In genomic region chr7:27834179-27834921, GRCh38 we compare ENCODE assay signal across 20 cellular contexts.
DNase-seq lines count a peak whose midpoint lies in the region; ATAC-seq, FAIRE-seq and TF ChIP-seq lines count a peak whose summit lies in the region.
"Had no signal": no experiment of that assay in that cellular context is flagged by ENCODE, and none has a peak within 500 bp of the region (broad histone marks: within the 10 kb centered on the region; RNA-seq: fewer than 3 reads in every experiment).

No MANE protein-coding gene starts in this region.

- H3K27ac ChIP-seq in sigmoid colon (peak overlapping the region in 3 of 4 donors; percentile 44 to 67 (median 49)), breast epithelium (no peak overlapping the region)
- H3K27ac ChIP-seq: GM23248, PC-9 had no signal

- H3K4me1 ChIP-seq in sigmoid colon (peaks cover 0 to 20% (median 18%) of the 10 kb centered on the region in 4 donors), breast epithelium (no peaks in the 10 kb centered on the region)

- H3K4me1 Mint-ChIP-seq in activated naive CD4-positive, alpha-beta T cell treated with anti-CD3 and anti-CD28 coated beads for 36 hours (ENCODE audit: low read depth), result no peaks in the 10 kb centered on the region
- H3K4me1 Mint-ChIP-seq: activated CD4-positive, alpha-beta T cell treated with anti-CD3 and anti-CD28 coated beads, Interleukin-2, amount 10 ng/mL, durations not matched to agents 7 days and 5 days; activated naive CD4-positive, alpha-beta T cell treated with anti-CD3 and anti-CD28 coated beads, Interleukin-2, amount 10 ng/mL, durations not matched to agents 7 days and 5 days had no signal

- H3K36me3 Mint-ChIP-seq in activated naive CD4-positive, alpha-beta T cell treated with anti-CD3 and anti-CD28 coated beads for 36 hours (ENCODE audit: low read depth), result peaks cover 10% of the 10 kb centered on the region

- no peaks in the 10 kb centered on the region for H3K27me3 Mint-ChIP-seq in activated naive CD4-positive, alpha-beta T cell treated with anti-CD3 and anti-CD28 coated beads for 36 hours (ENCODE audit: low read depth)
- H3K27me3 Mint-ChIP-seq: activated CD4-positive, alpha-beta T cell treated with anti-CD3 and anti-CD28 coated beads, Interleukin-2, amount 10 ng/mL, durations not matched to agents 7 days and 5 days; activated naive CD4-positive, alpha-beta T cell treated with anti-CD3 and anti-CD28 coated beads, Interleukin-2, amount 10 ng/mL, durations not matched to agents 7 days and 5 days; dendritic cell treated with granulocyte-macrophage colony-stimulating factor and Interleukin-4, amounts not matched to agents 40 ng/mL and 50 ng/mL, for 4 days had no signal

- TF ChIP-seq EP300 in sigmoid colon (IDR thresholded peaks at IDR 0.05), result peak in 1 of 4 donors; percentile 30

- no peaks in the 10 kb centered on the region for H3K9me3 ChIP-seq in sigmoid colon
- no peaks in the 10 kb centered on the region for H3K9me3 ChIP-seq in breast epithelium

- peak; percentile 1 for DNase-seq in GM03348 (ENCODE audit: low spot score)
- no peak for DNase-seq in bronchial epithelial cell (ENCODE audit: low read depth)
- peak; percentile 41 for DNase-seq in left ventricle myocardium superior
- peak; percentile 76 for DNase-seq in sigmoid colon
- no peak for DNase-seq in activated naive CD4-positive, alpha-beta T cell treated with anti-CD3 and anti-CD28 coated beads for 36 hours
- no peak for DNase-seq in RKO (ENCODE audit: low spot score)
- DNase-seq in breast epithelium (ENCODE audit: low spot score in 2 of 2), result no peak
- no peak for DNase-seq in RPMI8226
- DNase-seq: activated CD4-positive, alpha-beta T cell treated with anti-CD3 and anti-CD28 coated beads, Interleukin-2, amount 10 ng/mL, durations not matched to agents 7 days and 5 days; activated naive CD4-positive, alpha-beta T cell treated with anti-CD3 and anti-CD28 coated beads, Interleukin-2, amount 10 ng/mL, durations not matched to agents 7 days and 5 days; Calu3; GM23248; islet precursor cell; midbrain; NCI-H2029; PC-9; stimulated activated CD4-positive, alpha-beta T cell treated with anti-CD3 and anti-CD28 coated beads, Interleukin-2, amount 100 ng/mL, for 24 hours had no signal

- H3K36me3 ChIP-seq in bronchial epithelial cell (ENCODE audit: control insufficient read depth, insufficient read depth, low read length), result no peaks in the 10 kb centered on the region
- peaks cover 0 to 29% (median under 1%) of the 10 kb centered on the region in 4 donors for H3K36me3 ChIP-seq in sigmoid colon
- H3K36me3 ChIP-seq in breast epithelium, result peaks cover 7% of the 10 kb centered on the region

- WGBS in sigmoid colon, 2 donors, result 89 to 92% methylated on average over 7 of the region's 7 CpGs

- peak; percentile 91 for ATAC-seq in left ventricle myocardium superior
- ATAC-seq: esophagus mucosa had no signal

- TF ChIP-seq CTCF in bronchial epithelial cell (IDR thresholded peaks at IDR 0.05; ENCODE audit: insufficient read depth, low read length, severe bottlenecking) (no peak), sigmoid colon (IDR thresholded peaks at IDR 0.05) (no peak), breast epithelium (IDR thresholded peaks at IDR 0.05) (no peak)

- TF ChIP-seq POLR2A in sigmoid colon (IDR thresholded peaks at IDR 0.05) (no peak), breast epithelium (IDR thresholded peaks at IDR 0.05) (no peak)

- intact Hi-C loops in left ventricle myocardium superior (cut with micrococcal nuclease), result no loop called here
- intact Hi-C loops in sigmoid colon (cut with DNase I), result no loop called here
- intact Hi-C loops in activated naive CD4-positive, alpha-beta T cell treated with anti-CD3 and anti-CD28 coated beads for 36 hours (cut with micrococcal nuclease), result no loop called here
- intact Hi-C loops in breast epithelium (cut with DNase I; ENCODE audit: low total_unique reads), result no loop called here

- CTCF ChIA-PET in activated naive CD4-positive, alpha-beta T cell treated with anti-CD3 and anti-CD28 coated beads for 36 hours (lab: Charles Lee), result no interaction called here

- no peak overlapping the region for H3K4me3 ChIP-seq in bronchial epithelial cell (ENCODE audit: low read depth, low read length)
- H3K4me3 ChIP-seq in sigmoid colon, result no peak overlapping the region
- no peak overlapping the region for H3K4me3 ChIP-seq in breast epithelium
- H3K4me3 ChIP-seq: GM23248, PC-9 had no signal

- H3K4me3 Mint-ChIP-seq in activated naive CD4-positive, alpha-beta T cell treated with anti-CD3 and anti-CD28 coated beads for 36 hours, result no peak overlapping the region
- H3K4me3 Mint-ChIP-seq: activated CD4-positive, alpha-beta T cell treated with anti-CD3 and anti-CD28 coated beads, Interleukin-2, amount 10 ng/mL, durations not matched to agents 7 days and 5 days; activated naive CD4-positive, alpha-beta T cell treated with anti-CD3 and anti-CD28 coated beads, Interleukin-2, amount 10 ng/mL, durations not matched to agents 7 days and 5 days; dendritic cell treated with granulocyte-macrophage colony-stimulating factor and Interleukin-4, amounts not matched to agents 40 ng/mL and 50 ng/mL, for 4 days had no signal

- no peaks in the 10 kb centered on the region for H3K9me3 Mint-ChIP-seq in activated naive CD4-positive, alpha-beta T cell treated with anti-CD3 and anti-CD28 coated beads for 36 hours
- H3K9me3 Mint-ChIP-seq: activated CD4-positive, alpha-beta T cell treated with anti-CD3 and anti-CD28 coated beads, Interleukin-2, amount 10 ng/mL, durations not matched to agents 7 days and 5 days; activated naive CD4-positive, alpha-beta T cell treated with anti-CD3 and anti-CD28 coated beads, Interleukin-2, amount 10 ng/mL, durations not matched to agents 7 days and 5 days; dendritic cell treated with granulocyte-macrophage colony-stimulating factor and Interleukin-4, amounts not matched to agents 40 ng/mL and 50 ng/mL, for 4 days had no signal

- H3K27me3 ChIP-seq in bronchial epithelial cell (ENCODE audit: control insufficient read depth, insufficient read depth, low read length) (no peaks in the 10 kb centered on the region), sigmoid colon (no peaks in the 10 kb centered on the region), breast epithelium (no peaks in the 10 kb centered on the region)

- H3K27ac Mint-ChIP-seq in activated naive CD4-positive, alpha-beta T cell treated with anti-CD3 and anti-CD28 coated beads for 36 hours, result no peak overlapping the region
- H3K27ac Mint-ChIP-seq: activated CD4-positive, alpha-beta T cell treated with anti-CD3 and anti-CD28 coated beads, Interleukin-2, amount 10 ng/mL, durations not matched to agents 7 days and 5 days; activated naive CD4-positive, alpha-beta T cell treated with anti-CD3 and anti-CD28 coated beads, Interleukin-2, amount 10 ng/mL, durations not matched to agents 7 days and 5 days; dendritic cell treated with granulocyte-macrophage colony-stimulating factor and Interleukin-4, amounts not matched to agents 40 ng/mL and 50 ng/mL, for 4 days had no signal

- peak; percentile 7 for FAIRE-seq in bronchial epithelial cell (lab: Jason Lieb, UNC)
- FAIRE-seq: TTC549 had no signal

Comparison
In these comparisons a context has a peak if more than half of its experiments do, and no peak if none do; other contexts are left out.
1. DNase-seq: peak in GM03348 (single experiment), left ventricle myocardium superior (single experiment) and sigmoid colon (single experiment); none in bronchial epithelial cell (single experiment), activated naive CD4-positive, alpha-beta T cell treated with anti-CD3 and anti-CD28 coated beads for 36 hours (single experiment), RKO (single experiment), breast epithelium (0 of 2) and RPMI8226 (single experiment).
2. H3K27ac ChIP-seq: peak in sigmoid colon (3 of 4); none in breast epithelium (0 of 2).